ENCODE assay signal across 18 cellular contexts in the genomic region with DNA sequence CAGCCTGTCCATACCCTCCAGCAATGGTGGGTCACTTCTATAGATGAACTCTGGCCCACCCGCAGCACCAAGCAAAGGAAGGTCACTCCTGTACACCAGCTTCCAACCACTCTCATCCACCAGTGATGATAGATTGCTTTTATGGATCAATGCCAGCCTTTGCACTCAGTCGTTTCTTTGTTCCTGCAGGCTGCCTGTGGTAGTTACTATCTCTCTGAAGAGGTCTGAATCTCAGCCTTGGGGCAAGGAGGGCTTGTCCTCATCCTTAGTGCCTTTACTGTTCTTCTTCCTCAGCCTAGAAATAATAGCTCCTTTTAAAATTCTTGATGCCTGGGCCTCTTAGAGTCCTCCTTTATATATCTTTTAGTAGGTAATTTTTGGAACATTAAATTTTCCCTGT.
A peak's percentile ranks its signal among the peaks of the same experiment; 100 is the strongest.
DNase-seq lines count a peak whose midpoint lies in the region; TF ChIP-seq lines count a peak whose summit lies in the region.
"Had no signal": no experiment of that assay in that cellular context is flagged by ENCODE, and none has a peak within 500 bp of the region (broad histone marks: within the 10 kb centered on the region; RNA-seq: fewer than 3 reads in every experiment).

No MANE protein-coding gene starts in this region.

- TF ChIP-seq POLR2A in testis (IDR thresholded peaks at IDR 0.05) = no peak
- no peak for TF ChIP-seq POLR2A in uterus (IDR thresholded peaks at IDR 0.05)

- H3K9me3 ChIP-seq in testis (no peaks in the 10 kb centered on the region), uterus (no peaks in the 10 kb centered on the region)

- no peak for TF ChIP-seq CTCF in testis (IDR thresholded peaks at IDR 0.05)
- no peak for TF ChIP-seq CTCF in uterus (IDR thresholded peaks at IDR 0.05)

- H3K27ac Mint-ChIP-seq in activated CD4-positive, alpha-beta T cell treated with anti-CD3 and anti-CD28 coated beads, Interleukin-2, amount 10 ng/mL, durations not matched to agents 24 days and 14 days = no peak overlapping the region
- H3K27ac Mint-ChIP-seq in activated CD4-positive, alpha-beta T cell treated with anti-CD3 and anti-CD28 coated beads, Interleukin-2, amount 10 ng/mL, durations not matched to agents 7 days and 5 days = no peak overlapping the region
- H3K27ac Mint-ChIP-seq: CD4-positive, CD25-positive, alpha-beta regulatory T cell; CD8-positive, alpha-beta T cell; H9 had no signal

- H3K27me3 ChIP-seq in testis (no peaks in the 10 kb centered on the region), uterus (no peaks in the 10 kb centered on the region)

- H3K4me3 ChIP-seq in testis (no peak overlapping the region), uterus (no peak overlapping the region)
- H3K4me3 ChIP-seq: GM12878, GM23248 had no signal

- H3K36me3 ChIP-seq in testis (ENCODE audit: low read depth, missing control alignments) = no peaks in the 10 kb centered on the region
- H3K36me3 ChIP-seq in uterus = no peaks in the 10 kb centered on the region

- no peak overlapping the region for H3K4me3 Mint-ChIP-seq in activated CD4-positive, alpha-beta T cell treated with anti-CD3 and anti-CD28 coated beads, Interleukin-2, amount 10 ng/mL, durations not matched to agents 24 days and 14 days
- no peak overlapping the region for H3K4me3 Mint-ChIP-seq in activated CD4-positive, alpha-beta T cell treated with anti-CD3 and anti-CD28 coated beads, Interleukin-2, amount 10 ng/mL, durations not matched to agents 7 days and 5 days
- H3K4me3 Mint-ChIP-seq: CD4-positive, CD25-positive, alpha-beta regulatory T cell; CD8-positive, alpha-beta T cell; H9 had no signal

- no peaks in the 10 kb centered on the region for H3K36me3 Mint-ChIP-seq in activated CD4-positive, alpha-beta T cell treated with anti-CD3 and anti-CD28 coated beads, Interleukin-2, amount 10 ng/mL, durations not matched to agents 24 days and 14 days (ENCODE audit: low read depth)
- H3K36me3 Mint-ChIP-seq in activated CD4-positive, alpha-beta T cell treated with anti-CD3 and anti-CD28 coated beads, Interleukin-2, amount 10 ng/mL, durations not matched to agents 7 days and 5 days (ENCODE audit: low read depth) = no peaks in the 10 kb centered on the region
- H3K36me3 Mint-ChIP-seq: CD4-positive, CD25-positive, alpha-beta regulatory T cell; CD8-positive, alpha-beta T cell had no signal

- no peak overlapping the region for H3K27ac ChIP-seq in testis
- H3K27ac ChIP-seq in uterus = no peak overlapping the region
- H3K27ac ChIP-seq: GM23248 had no signal

- POLR2A ChIA-PET in activated CD4-positive, alpha-beta T cell treated with anti-CD3 and anti-CD28 coated beads, Interleukin-2, amount 10 ng/mL, durations not matched to agents 7 days and 5 days (lab: Charles Lee) = no interaction called here

- CTCF ChIA-PET in activated CD4-positive, alpha-beta T cell treated with anti-CD3 and anti-CD28 coated beads, Interleukin-2, amount 10 ng/mL, durations not matched to agents 7 days and 5 days (lab: Charles Lee) = no interaction called here

- intact Hi-C loops in activated CD4-positive, alpha-beta T cell treated with anti-CD3 and anti-CD28 coated beads, Interleukin-2, amount 10 ng/mL, durations not matched to agents 24 days and 14 days (cut with micrococcal nuclease) = no loop called here
- intact Hi-C loops in testis (cut with DNase I; ENCODE audit: low total_unique reads) (no loop called here), uterus (cut with DNase I; ENCODE audit: low total_unique reads) (no loop called here)

- WGBS in testis, 2 donors = 55 to 66% methylated on average over 2 of the region's 2 CpGs

- H3K9me3 Mint-ChIP-seq in activated CD4-positive, alpha-beta T cell treated with anti-CD3 and anti-CD28 coated beads, Interleukin-2, amount 10 ng/mL, durations not matched to agents 24 days and 14 days = no peaks in the 10 kb centered on the region
- H3K9me3 Mint-ChIP-seq in activated CD4-positive, alpha-beta T cell treated with anti-CD3 and anti-CD28 coated beads, Interleukin-2, amount 10 ng/mL, durations not matched to agents 7 days and 5 days = no peaks in the 10 kb centered on the region
- H3K9me3 Mint-ChIP-seq: CD4-positive, CD25-positive, alpha-beta regulatory T cell; CD8-positive, alpha-beta T cell had no signal

- DNase-seq in activated CD4-positive, alpha-beta T cell treated with anti-CD3 and anti-CD28 coated beads, Interleukin-2, amount 10 ng/mL, durations not matched to agents 24 days and 14 days = peak; percentile 38
- no peak for DNase-seq in activated CD4-positive, alpha-beta T cell treated with anti-CD3 and anti-CD28 coated beads, Interleukin-2, amount 10 ng/mL, durations not matched to agents 7 days and 5 days
- peak; percentile 18 for DNase-seq in RPMI7951 (ENCODE audit: low read depth)
- DNase-seq in foreskin melanocyte = peak; percentile 79
- peak; percentile 58 for DNase-seq in testis
- no peak for DNase-seq in uterus
- no peak for DNase-seq in CD1c-positive myeloid dendritic cell (ENCODE audit: extremely low spot score)
- no peak for DNase-seq in UCSD-AML1 (lab: John Stamatoyannopoulos, UW; ENCODE audit: unreplicated experiment)
- DNase-seq: C1 segment of cervical spinal cord; CD4-positive, CD25-positive, alpha-beta regulatory T cell; CD8-positive, alpha-beta T cell; DMS 273 treated with DMSO at 0.1 percent for 48 hours; DMS79; EL; GDM1; GM23248; H9 had no signal

- H3K4me1 ChIP-seq in testis = peaks cover 7% of the 10 kb centered on the region
- H3K4me1 ChIP-seq in uterus = no peaks in the 10 kb centered on the region

- peaks cover 14% of the 10 kb centered on the region for H3K27me3 Mint-ChIP-seq in activated CD4-positive, alpha-beta T cell treated with anti-CD3 and anti-CD28 coated beads, Interleukin-2, amount 10 ng/mL, durations not matched to agents 24 days and 14 days
- H3K27me3 Mint-ChIP-seq in activated CD4-positive, alpha-beta T cell treated with anti-CD3 and anti-CD28 coated beads, Interleukin-2, amount 10 ng/mL, durations not matched to agents 7 days and 5 days = peaks cover 5% of the 10 kb centered on the region
- H3K27me3 Mint-ChIP-seq: CD4-positive, CD25-positive, alpha-beta regulatory T cell had no signal

- no peaks in the 10 kb centered on the region for H3K4me1 Mint-ChIP-seq in activated CD4-positive, alpha-beta T cell treated with anti-CD3 and anti-CD28 coated beads, Interleukin-2, amount 10 ng/mL, durations not matched to agents 24 days and 14 days
- H3K4me1 Mint-ChIP-seq in activated CD4-positive, alpha-beta T cell treated with anti-CD3 and anti-CD28 coated beads, Interleukin-2, amount 10 ng/mL, durations not matched to agents 7 days and 5 days = no peaks in the 10 kb centered on the region
- H3K4me1 Mint-ChIP-seq: CD4-positive, CD25-positive, alpha-beta regulatory T cell had no signal

Comparison
In these comparisons a context has a peak if more than half of its experiments do, and no peak if none do; other contexts are left out.
1. DNase-seq: peak in activated CD4-positive, alpha-beta T cell treated with anti-CD3 and anti-CD28 coated beads, Interleukin-2, amount 10 ng/mL, durations not matched to agents 24 days and 14 days (single experiment), RPMI7951 (single experiment), foreskin melanocyte (single experiment) and testis (single experiment); none in activated CD4-positive, alpha-beta T cell treated with anti-CD3 and anti-CD28 coated beads, Interleukin-2, amount 10 ng/mL, durations not matched to agents 7 days and 5 days (single experiment), uterus (0 of 2), CD1c-positive myeloid dendritic cell (single experiment) and UCSD-AML1 (single experiment).